Comparison of ENCODE assay signal across 15 cellular contexts in the genomic region with DNA sequence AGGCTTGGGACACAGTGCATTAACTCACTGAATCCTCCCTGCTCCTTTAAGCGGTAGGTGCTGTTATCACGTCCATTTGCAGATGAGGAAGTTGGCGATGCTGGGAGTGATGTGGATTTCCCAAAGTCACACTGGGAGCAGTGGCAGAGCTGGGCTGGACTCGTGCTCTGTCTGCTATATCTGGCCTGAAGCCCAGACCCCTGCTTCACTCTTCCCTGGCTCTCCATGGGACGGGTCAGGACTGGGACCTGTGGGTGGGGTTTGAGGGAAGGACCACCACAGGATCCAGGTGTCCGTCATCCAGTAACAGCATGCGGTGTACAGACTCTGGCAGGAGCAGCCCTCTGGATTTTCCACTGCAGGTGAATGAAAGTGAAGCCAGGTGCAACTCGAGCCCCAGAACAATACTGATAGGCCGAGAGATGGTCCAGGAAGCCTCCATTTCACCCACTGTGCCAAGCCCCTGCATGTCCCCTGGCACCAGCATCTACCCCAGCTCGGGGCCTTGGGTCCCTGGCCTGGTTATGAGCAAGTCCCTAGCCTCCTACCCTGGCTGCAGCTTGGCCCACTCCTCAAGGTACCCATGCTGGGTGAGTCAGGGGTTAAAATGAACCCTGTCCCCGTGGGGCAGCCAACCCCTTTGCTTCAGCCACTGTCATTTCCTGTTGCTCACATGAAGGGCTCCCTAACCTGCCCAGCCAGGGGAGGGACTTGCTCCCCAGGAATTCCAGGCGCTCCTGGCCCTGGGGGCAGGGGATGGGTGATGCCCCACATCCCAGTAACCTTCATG. TPM values are rescaled to one million over a fixed set of nuclear protein-coding genes. Genes with fewer than 3 reads are reported as not detected.
DNase-seq lines count a peak whose midpoint lies in the region; ATAC-seq and TF ChIP-seq lines count a peak whose summit lies in the region.
"Had no signal": no experiment of that assay in that cellular context is flagged by ENCODE, and none has a peak within 500 bp of the region (broad histone marks: within the 10 kb centered on the region; RNA-seq: fewer than 3 reads in every experiment).

No MANE protein-coding gene starts in this region.

- H3K9me3 ChIP-seq in PC-9 (ENCODE audit: insufficient read depth, low read depth) (no peaks in the 10 kb centered on the region), right atrium auricular region (no peaks in the 10 kb centered on the region), suprapubic skin (no peaks in the 10 kb centered on the region)
- H3K9me3 ChIP-seq: A549 had no signal

- no peak for TF ChIP-seq EP300 in suprapubic skin (IDR thresholded peaks at IDR 0.05)

- TF ChIP-seq POLR2A in suprapubic skin (IDR thresholded peaks at IDR 0.05), result no peak

- H3F3A ChIP-seq in PC-9 (ENCODE audit: insufficient read depth, low read depth), result peaks cover 4% of the 10 kb centered on the region; the same call in 1 of the 2 replicates

- H2AFZ ChIP-seq in PC-9, result no peak overlapping the region

- CTCF ChIA-PET in PC-9 (lab: Charles Lee), result interaction anchor here (0.6 to 2.1 kb wide), 3 partner anchors 21 to 98 kb away, joined by 3 to 8 read pairs (median 6); no protein-coding TSS in a partner anchor

- H3K36me3 ChIP-seq in PC-9 (ENCODE audit: low read depth) (no peaks in the 10 kb centered on the region), right atrium auricular region (no peaks in the 10 kb centered on the region), suprapubic skin (no peaks in the 10 kb centered on the region)

- TF ChIP-seq CTCF in PC-9 (conservative IDR thresholded peaks at IDR 0.05) (no peak), right atrium auricular region (IDR thresholded peaks at IDR 0.05) (no peak), suprapubic skin (IDR thresholded peaks at IDR 0.05) (no peak)

- peak overlapping the region; percentile 47 for H3K4me2 ChIP-seq in PC-9
- H3K4me2 ChIP-seq: A549 had no signal

- intact Hi-C loops in PC-9 (cut with micrococcal nuclease; ENCODE audit: unreplicated experiment), result no loop called here

- no peaks in the 10 kb centered on the region for H3K9me2 ChIP-seq in PC-9 (ENCODE audit: insufficient read depth)

- no TSS peak for BruUV-seq in PC-9 (replicated peaks; lab: Mats Ljungman, UMichigan)

- WGBS in suprapubic skin, result 74% methylated on average over 9 of the region's 12 CpGs

- POLR2A ChIA-PET in PC-9 (lab: Charles Lee; ENCODE audit: unreplicated experiment), result interaction anchor here (0.7 kb wide), 1 partner anchor 530 kb away, joined by 4 read pairs; no protein-coding TSS in a partner anchor

- H3K27ac ChIP-seq in PC-9 (no peak overlapping the region), right atrium auricular region (peak overlapping the region; percentile 94), suprapubic skin (no peak overlapping the region)
- H3K27ac ChIP-seq: A549 had no signal

- DNase-seq in NCI-H146 (lab: John Stamatoyannopoulos, UW) (peak; percentile 22), NCI-H146 treated with DMSO at 0.1 percent for 48 hours (lab: John Stamatoyannopoulos, UW; ENCODE audit: unreplicated experiment) (no peak), PC-9 (peak; percentile 69 to 73), right atrium auricular region (ENCODE audit: low spot score) (no peak), suprapubic skin (ENCODE audit: low spot score in 2 of 2) (peak; percentile 57 to 67), NCI-H2029 treated with DMSO at 0.1 percent for 48 hours (lab: John Stamatoyannopoulos, UW) (no peak), SKM-1 (lab: John Stamatoyannopoulos, UW; ENCODE audit: unreplicated experiment) (no peak)
- DNase-seq: activated CD4-positive, alpha-beta T cell treated with anti-CD3 and anti-CD28 coated beads for 4 hours; activated effector memory CD4-positive, alpha-beta T cell treated with anti-CD3 and anti-CD28 coated beads, Interleukin-2, amount 50 U/mL, for 16 hours; foreskin melanocyte; NCI-H774; stimulated activated CD4-positive, alpha-beta T cell treated with anti-CD3 and anti-CD28 coated beads, Interleukin-4, amount 100 ng/mL, for 1 hour had no signal

- H3K4me1 ChIP-seq in PC-9 (replicated peaks; ENCODE audit: insufficient read depth), result peaks cover 35% of the 10 kb centered on the region
- peaks cover 0 to 76% of the 10 kb centered on the region in 2 donors for H3K4me1 ChIP-seq in right atrium auricular region
- peaks cover 30% of the 10 kb centered on the region for H3K4me1 ChIP-seq in suprapubic skin

- no peaks in the 10 kb centered on the region for H3K79me2 ChIP-seq in PC-9 (ENCODE audit: low read depth)

- no peak for ATAC-seq in HG02973 (IDR thresholded peaks at IDR 0.05; ENCODE audit: unreplicated experiment)
- ATAC-seq: A549 had no signal

- H3K4me3 ChIP-seq in PC-9, result no peak overlapping the region
- H3K4me3 ChIP-seq in right atrium auricular region, result peak overlapping the region; percentile 51 to 52
- H3K4me3 ChIP-seq in suprapubic skin, result no peak overlapping the region
- H3K4me3 ChIP-seq: A549 had no signal

- H3K27me3 ChIP-seq in PC-9 (ENCODE audit: insufficient read depth, low read depth) (no peaks in the 10 kb centered on the region), right atrium auricular region (no peaks in the 10 kb centered on the region), suprapubic skin (no peaks in the 10 kb centered on the region)

- no peaks in the 10 kb centered on the region for H4K20me1 ChIP-seq in PC-9 (ENCODE audit: insufficient read depth)

RNA-seq across cellular contexts. Expression of a gene that starts 4.2 kb away (rescaled TPM):
- 2.1 and 2.7 TPM in 2 replicates for total RNA-seq in PC-9 (2021)
- total RNA-seq in right atrium auricular region, result 10 to 100 TPM; 38.9 to 58.7 TPM
- total RNA-seq in suprapubic skin, result 10 to 100 TPM in 3 of 4 donors, 1 to 10 TPM in 1; 5.9 to 25.4 (median 15.2) TPM

RNA-seq across cellular contexts. Expression of a gene that starts 30.8 kb away (rescaled TPM):
- total RNA-seq in PC-9 (2021), result not detected in 2 replicates
- total RNA-seq in right atrium auricular region, result not detected
- total RNA-seq in suprapubic skin, result under 1 TPM in 1 of 4 donors, not detected in 3; 0.11 TPM
- total RNA-seq: liver had no signal

RNA-seq across cellular contexts. Expression of a gene that starts 36.6 kb away (rescaled TPM):
- total RNA-seq in PC-9 (2021), result not detected in 2 replicates
- 10 to 100 TPM; 41.4 to 47.4 TPM for total RNA-seq in right atrium auricular region
- total RNA-seq in suprapubic skin, result 1 to 10 TPM; 3.7 to 9.8 (median 4.9) TPM

RNA-seq across cellular contexts. Expression of a gene that starts 43.0 kb away (rescaled TPM):
- total RNA-seq in PC-9 (2021) (55.0 and 64.3 TPM in 2 replicates), right atrium auricular region (10 to 100 TPM in 1 of 2 donors, 1 to 10 TPM in 1; 8.2 to 10.3 TPM), suprapubic skin (10 to 100 TPM; 13.3 to 21.4 (median 15.4) TPM)

RNA-seq across cellular contexts. Expression of a gene that starts 45.7 kb away (rescaled TPM):
- total RNA-seq in PC-9 (2021), result not detected in 2 replicates
- 1 to 10 TPM; 2.0 to 7.2 TPM for total RNA-seq in right atrium auricular region
- 10 to 100 TPM in 1 of 4 donors, 1 to 10 TPM in 3; 3.5 to 18.8 (median 6.9) TPM for total RNA-seq in suprapubic skin

Comparison
In these comparisons a context has a peak if more than half of its experiments do, and no peak if none do; other contexts are left out.
1. DNase-seq: peak in NCI-H146 (single experiment), PC-9 (2 of 2) and suprapubic skin (2 of 2); none in NCI-H146 treated with DMSO at 0.1 percent for 48 hours (single experiment), right atrium auricular region (single experiment), NCI-H2029 treated with DMSO at 0.1 percent for 48 hours (single experiment) and SKM-1 (single experiment).
2. H3K27ac ChIP-seq: peak in right atrium auricular region (2 of 2); none in PC-9 (single experiment) and suprapubic skin (single experiment).
3. H3K4me3 ChIP-seq: peak in right atrium auricular region (2 of 2); none in PC-9 (single experiment) and suprapubic skin (single experiment).